In the genomic region with DNA sequence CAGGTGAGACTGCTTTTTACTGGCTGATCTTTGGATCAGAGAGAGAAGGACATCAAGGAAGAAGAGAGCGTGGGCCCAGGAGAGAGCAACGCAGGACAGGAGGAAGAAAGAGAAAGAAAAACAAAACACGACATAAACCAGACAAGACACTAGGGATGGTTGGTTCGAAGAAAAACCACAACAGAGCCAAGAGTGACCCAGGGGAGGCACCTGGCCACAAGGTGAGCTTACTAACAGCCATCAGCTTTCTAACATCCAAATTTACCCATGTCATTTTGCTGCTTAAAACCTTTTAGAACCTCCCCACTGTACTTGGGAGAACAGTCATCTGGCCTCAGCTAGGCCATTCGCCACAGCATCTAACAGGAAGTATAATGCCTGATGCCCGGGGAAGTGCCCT, we compare ENCODE assay signal across 14 cellular contexts. TPM values are rescaled to one million over a fixed set of nuclear protein-coding genes. Genes with fewer than 3 reads are reported as not detected.
A peak's percentile ranks its signal among the peaks of the same experiment; 100 is the strongest.
DNase-seq lines count a peak whose midpoint lies in the region; ATAC-seq and TF ChIP-seq lines count a peak whose summit lies in the region.
"Had no signal": no experiment of that assay in that cellular context is flagged by ENCODE, and none has a peak within 500 bp of the region (broad histone marks: within the 10 kb centered on the region; RNA-seq: fewer than 3 reads in every experiment).

No MANE protein-coding gene starts in this region.

- no peak for DNase-seq in activated CD8-positive, alpha-beta memory T cell treated with anti-CD3 and anti-CD28 coated beads, Interleukin-2, amount 10 ng/mL, durations not matched to agents 7 days and 5 days
- no peak for DNase-seq in activated CD8-positive, alpha-beta memory T cell treated with anti-CD3 and anti-CD28 coated beads, Interleukin-2, amount 50 U/mL, for 48 hours
- DNase-seq in GM12865 (ENCODE audit: low read depth) (peak; percentile 2), SW480 (ENCODE audit: low spot score) (peak; percentile 59), progenitor cell of endocrine pancreas (ENCODE audit: low spot score, unreplicated experiment) (no peak)
- DNase-seq: Calu3; CD8-positive, alpha-beta T cell; DMS79 treated with DMSO at 0.1 percent for 48 hours; GF-D8; GM23248 had no signal

- TF ChIP-seq CTCF in GM12865 (IDR thresholded peaks at IDR 0.05; ENCODE audit: insufficient read depth, low read depth, low read length, missing control alignments) (no peak), progenitor cell of endocrine pancreas (IDR thresholded peaks at IDR 0.05; ENCODE audit: unreplicated experiment) (no peak)

- H3K9me3 Mint-ChIP-seq in activated CD8-positive, alpha-beta memory T cell treated with anti-CD3 and anti-CD28 coated beads, Interleukin-2, amount 10 ng/mL, durations not matched to agents 7 days and 5 days (ENCODE audit: low read depth) = no peaks in the 10 kb centered on the region
- H3K9me3 Mint-ChIP-seq in progenitor cell of endocrine pancreas (ENCODE audit: low read depth) = no peaks in the 10 kb centered on the region
- H3K9me3 Mint-ChIP-seq: CD8-positive, alpha-beta T cell had no signal

- peak; percentile 23 for ATAC-seq in activated CD8-positive, alpha-beta memory T cell treated with anti-CD3 and anti-CD28 coated beads, Interleukin-2, amount 10 ng/mL, durations not matched to agents 7 days and 5 days
- no peak for ATAC-seq in GM19467 (IDR thresholded peaks at IDR 0.05; ENCODE audit: unreplicated experiment)
- ATAC-seq: CD8-positive, alpha-beta T cell had no signal

- H3K27me3 Mint-ChIP-seq in activated CD8-positive, alpha-beta memory T cell treated with anti-CD3 and anti-CD28 coated beads, Interleukin-2, amount 10 ng/mL, durations not matched to agents 7 days and 5 days = peaks cover 25% of the 10 kb centered on the region
- H3K27me3 Mint-ChIP-seq in progenitor cell of endocrine pancreas = no peaks in the 10 kb centered on the region

- H3K4me3 ChIP-seq in GM12865 (ENCODE audit: low read depth, low read length) = no peak overlapping the region
- H3K4me3 ChIP-seq: BLaER1 treated with 17β-estradiol and CSF1 and Interleukin-3, amounts not matched to agents 10 nM and 100 nM; GM23248; HAP-1 had no signal

- no peak overlapping the region for H3K27ac Mint-ChIP-seq in activated CD8-positive, alpha-beta memory T cell treated with anti-CD3 and anti-CD28 coated beads, Interleukin-2, amount 10 ng/mL, durations not matched to agents 7 days and 5 days
- peak overlapping the region; percentile 80 for H3K27ac Mint-ChIP-seq in progenitor cell of endocrine pancreas
- H3K27ac Mint-ChIP-seq: B cell; CD8-positive, alpha-beta T cell had no signal

- CTCF ChIA-PET in activated CD8-positive, alpha-beta memory T cell treated with anti-CD3 and anti-CD28 coated beads, Interleukin-2, amount 10 ng/mL, durations not matched to agents 7 days and 5 days (lab: Charles Lee) = interaction anchor here (0.9 kb wide), 1 partner anchor 122 kb away, joined by 3 read pairs; no protein-coding TSS in a partner anchor

- H3K4me1 Mint-ChIP-seq in activated CD8-positive, alpha-beta memory T cell treated with anti-CD3 and anti-CD28 coated beads, Interleukin-2, amount 10 ng/mL, durations not matched to agents 7 days and 5 days = peaks cover 9% of the 10 kb centered on the region
- H3K4me1 Mint-ChIP-seq in progenitor cell of endocrine pancreas (ENCODE audit: low read depth) = no peaks in the 10 kb centered on the region
- H3K4me1 Mint-ChIP-seq: B cell had no signal

- no peak overlapping the region for H3K4me3 Mint-ChIP-seq in activated CD8-positive, alpha-beta memory T cell treated with anti-CD3 and anti-CD28 coated beads, Interleukin-2, amount 10 ng/mL, durations not matched to agents 7 days and 5 days
- H3K4me3 Mint-ChIP-seq in progenitor cell of endocrine pancreas (ENCODE audit: low read depth) = no peak overlapping the region
- H3K4me3 Mint-ChIP-seq: B cell; CD8-positive, alpha-beta T cell had no signal

- no peaks in the 10 kb centered on the region for H3K36me3 Mint-ChIP-seq in activated CD8-positive, alpha-beta memory T cell treated with anti-CD3 and anti-CD28 coated beads, Interleukin-2, amount 10 ng/mL, durations not matched to agents 7 days and 5 days
- H3K36me3 Mint-ChIP-seq in progenitor cell of endocrine pancreas (ENCODE audit: insufficient read depth) = peaks cover 6% of the 10 kb centered on the region
- H3K36me3 Mint-ChIP-seq: CD8-positive, alpha-beta T cell had no signal

RNA-seq across cellular contexts. Expression of gene ARHGEF11, which starts 57.8 kb away (rescaled TPM):
- 1 to 10 TPM in 1 of 2 experiments, under 1 TPM in 1; 0.66 to 6.1 TPM for total RNA-seq in activated CD8-positive, alpha-beta memory T cell treated with anti-CD3 and anti-CD28 coated beads, Interleukin-2, amount 10 ng/mL, durations not matched to agents 7 days and 5 days
- 55.9 and 56.7 TPM in 2 replicates for total RNA-seq in progenitor cell of endocrine pancreas

Comparison
In these comparisons a context has a peak if more than half of its experiments do, and no peak if none do; other contexts are left out.
1. DNase-seq: peak in GM12865 (single experiment) and SW480 (single experiment); none in activated CD8-positive, alpha-beta memory T cell treated with anti-CD3 and anti-CD28 coated beads, Interleukin-2, amount 10 ng/mL, durations not matched to agents 7 days and 5 days (single experiment), activated CD8-positive, alpha-beta memory T cell treated with anti-CD3 and anti-CD28 coated beads, Interleukin-2, amount 50 U/mL, for 48 hours (single experiment) and progenitor cell of endocrine pancreas (single experiment).